Comparison of ENCODE assay signal across 11 cellular contexts in genomic region chr13:79485451-79485850, GRCh38. TPM values are rescaled to one million over a fixed set of nuclear protein-coding genes. Genes with fewer than 3 reads are reported as not detected.
DNase-seq lines count a peak whose midpoint lies in the region; ATAC-seq and TF ChIP-seq lines count a peak whose summit lies in the region.
"Had no signal": no experiment of that assay in that cellular context is flagged by ENCODE, and none has a peak within 500 bp of the region (broad histone marks: within the 10 kb centered on the region; RNA-seq: fewer than 3 reads in every experiment).

No MANE protein-coding gene starts in this region.

- intact Hi-C loops in mammary epithelial cell (cut with micrococcal nuclease) = no loop called here

- POLR2A ChIA-PET in SK-N-SH (lab: Yijun Ruan, JAX) = no interaction called here
- POLR2A ChIA-PET in HEK293 (lab: Yijun Ruan, JAX) = no interaction called here

- H3F3A ChIP-seq in SK-N-SH (replicated peaks; ENCODE audit: insufficient read depth) = peaks cover 3% of the 10 kb centered on the region

- H3K36me3 Mint-ChIP-seq in nephron (ENCODE audit: low read depth) = peaks cover 4% of the 10 kb centered on the region

- no peaks in the 10 kb centered on the region for H3K27me3 ChIP-seq in SK-N-SH (ENCODE audit: insufficient read depth)
- H3K27me3 ChIP-seq in mammary epithelial cell (ENCODE audit: insufficient read depth, low read length) = no peaks in the 10 kb centered on the region
- H3K27me3 ChIP-seq: upper lobe of right lung had no signal

- no peak overlapping the region for H3K9ac ChIP-seq in SK-N-SH
- peak overlapping the region; percentile 94 for H3K9ac ChIP-seq in mammary epithelial cell (ENCODE audit: insufficient read depth, low read length)

- no peak for TF ChIP-seq EP300 in SK-N-SH (IDR thresholded peaks at IDR 0.05; ENCODE audit: borderline replicate concordance in 1 of 2, low read depth in 1 of 2, low read length in 1 of 2)

- H3K27ac Mint-ChIP-seq in nephron = peak overlapping the region; percentile 69 to 82 (median 77)

- H3K9me2 ChIP-seq in SK-N-SH = no peaks in the 10 kb centered on the region

- no peak overlapping the region for H3K4me3 ChIP-seq in SK-N-SH (ENCODE audit: low read depth in 2 of 2, low read length in 1 of 2)
- H3K4me3 ChIP-seq in HEK293 (ENCODE audit: low read depth, low read length) = no peak overlapping the region
- H3K4me3 ChIP-seq in mammary epithelial cell (replicated peaks in 1 of 3; ENCODE audit: insufficient read depth in 1 of 3, low read depth in 2 of 3, low read length in 3 of 3) = peak overlapping the region in 1 of 3 experiments; percentile 2
- H3K4me3 ChIP-seq: upper lobe of right lung had no signal

- 94% methylated on average over 2 of the region's 2 CpGs for WGBS in SK-N-SH (ENCODE audit: low lambda C conversion rate)
- 74% methylated on average over 2 of the region's 2 CpGs for WGBS in mammary epithelial cell (ENCODE audit: low coverage, missing lambda C conversion rate)

- dilution Hi-C loops in mammary epithelial cell (cut with HindIII; ENCODE audit: low sequenced_read_pairs) = loop anchor here (5.0 kb wide), 1 partner anchor 58 kb away; no protein-coding TSS in a partner anchor

- H3K4me2 ChIP-seq in SK-N-SH (peak overlapping the region; percentile 26), mammary epithelial cell (ENCODE audit: insufficient read depth, low read depth, low read length) (peak overlapping the region; percentile 91)

- ATAC-seq in SK-N-SH treated with all-trans-retinoic acid at 6 μM for 48 hours (no peak), GM21825 (IDR thresholded peaks at IDR 0.05; ENCODE audit: unreplicated experiment) (no peak), GM19463 (IDR thresholded peaks at IDR 0.05; ENCODE audit: unreplicated experiment) (no peak)

- H3K9me3 ChIP-seq in SK-N-SH (no peaks in the 10 kb centered on the region), HEK293 (ENCODE audit: control insufficient read depth, insufficient read depth, low read depth, low read length) (no peaks in the 10 kb centered on the region), mammary epithelial cell (replicated peaks; ENCODE audit: insufficient read depth, low read length) (no peaks in the 10 kb centered on the region)
- H3K9me3 ChIP-seq: upper lobe of right lung had no signal

- H3K79me2 ChIP-seq in SK-N-SH (ENCODE audit: insufficient read depth) = peaks cover 76% of the 10 kb centered on the region
- H3K79me2 ChIP-seq in mammary epithelial cell (ENCODE audit: insufficient read depth, low read length) = peaks cover 90% of the 10 kb centered on the region

- H3K36me3 ChIP-seq in SK-N-SH (replicated peaks in 1 of 2; ENCODE audit: control insufficient read depth in 1 of 2, insufficient read depth in 2 of 2, low read length in 1 of 2) (peaks cover 3 to 11% of the 10 kb centered on the region in 2 experiments), HEK293 (ENCODE audit: control insufficient read depth in 2 of 2, insufficient read depth in 1 of 2, low read length in 2 of 2) (no peaks in the 10 kb centered on the region), mammary epithelial cell (ENCODE audit: insufficient read depth, low read length) (no peaks in the 10 kb centered on the region)
- H3K36me3 ChIP-seq: upper lobe of right lung had no signal

- H3K27me3 Mint-ChIP-seq in nephron (ENCODE audit: low read depth) = peaks cover 6% of the 10 kb centered on the region

- TF ChIP-seq CTCF in SK-N-SH (IDR thresholded peaks at IDR 0.05) (no peak), HEK293 (tag by site-specific recombination; IDR thresholded peaks at IDR 0.05) (no peak), mammary epithelial cell (conservative IDR thresholded peaks at IDR 0.05 in 1 of 2, IDR thresholded peaks at IDR 0.05 in 1 of 2; ENCODE audit: extremely low read depth in 1 of 2, insufficient read depth in 1 of 2, low read depth in 1 of 2, low read length in 2 of 2) (no peak), nephron (IDR thresholded peaks at IDR 0.05; ENCODE audit: unreplicated experiment in 3 of 3) (no peak)

- peak overlapping the region; percentile 38 to 67 for H3K27ac ChIP-seq in SK-N-SH (ENCODE audit: low read depth in 2 of 2, low read length in 1 of 2)
- H3K27ac ChIP-seq in HEK293 (ENCODE audit: extremely low read depth, low read depth, low read length) = no peak overlapping the region
- H3K27ac ChIP-seq in mammary epithelial cell (ENCODE audit: insufficient read depth, low read depth, low read length) = peak overlapping the region; percentile 100
- H3K27ac ChIP-seq: upper lobe of right lung had no signal

- no peak for DNase-seq in SK-N-SH
- DNase-seq in mammary epithelial cell = no peak
- no peak for DNase-seq in mucosa of gallbladder (ENCODE audit: low spot score)
- DNase-seq: activated CD8-positive, alpha-beta memory T cell treated with anti-CD3 and anti-CD28 coated beads, Interleukin-2, amount 50 U/mL, for 48 hours; NCI-H2171 treated with DMSO at 0.1 percent for 48 hours; upper lobe of right lung had no signal

- H3K9me3 Mint-ChIP-seq in nephron = no peaks in the 10 kb centered on the region

- CTCF ChIA-PET in SK-N-SH (lab: Yijun Ruan, JAX) (interaction anchor here (1.0 kb wide), 1 partner anchor 31 kb away, joined by 3 read pairs; no protein-coding TSS in a partner anchor), HEK293 (lab: Yijun Ruan, JAX) (interaction anchor here (0.7 to 1.1 kb wide), 2 partner anchors 56 to 71 kb away, joined by 3 read pairs; no protein-coding TSS in a partner anchor), mammary epithelial cell (lab: Charles Lee; ENCODE audit: low non-redundant PET) (interaction anchor here (1.1 kb wide), 2 partner anchors 56 to 61 kb away, joined by 7 to 21 read pairs; no protein-coding TSS in a partner anchor)

- no peak overlapping the region for H2AFZ ChIP-seq in SK-N-SH (ENCODE audit: low read depth)
- no peak overlapping the region for H2AFZ ChIP-seq in mammary epithelial cell (ENCODE audit: low read depth, low read length)

- peak overlapping the region; percentile 8 to 38 (median 27) for H3K4me3 Mint-ChIP-seq in nephron

- H4K20me1 ChIP-seq in SK-N-SH (ENCODE audit: insufficient read depth) (no peaks in the 10 kb centered on the region; the same call in 1 of the 2 replicates), mammary epithelial cell (ENCODE audit: insufficient read depth, low read length) (no peaks in the 10 kb centered on the region)

- in situ Hi-C loops in mammary epithelial cell (cut with MboI; ENCODE audit: low sequenced_read_pairs in 2 of 2) = no loop called here

- peaks cover 11 to 15% of the 10 kb centered on the region in 2 experiments; a peak in 3 of 4 replicates for H3K4me1 ChIP-seq in SK-N-SH (ENCODE audit: control insufficient read depth in 1 of 2, insufficient read depth in 2 of 2, low read depth in 1 of 2, low read length in 1 of 2)
- H3K4me1 ChIP-seq in HEK293 (ENCODE audit: control insufficient read depth, insufficient read depth, low read length) = no peaks in the 10 kb centered on the region
- peaks cover 62% of the 10 kb centered on the region for H3K4me1 ChIP-seq in mammary epithelial cell (ENCODE audit: insufficient read depth, low read length)

- TSS peak; percentile 1 for BruUV-seq in mammary epithelial cell (replicated peaks; lab: Mats Ljungman, UMichigan)

- H3K4me1 Mint-ChIP-seq in nephron = peaks cover 26% of the 10 kb centered on the region

- TF ChIP-seq RAD21 in SK-N-SH (IDR thresholded peaks at IDR 0.05; ENCODE audit: low read length) = no peak

TF ChIP-seq in SK-N-SH, 30 proteins besides CTCF, POLR2A, EP300 and RAD21 (continues in another document):
- TF ChIP-seq SMC3 (IDR thresholded peaks at IDR 0.05; ENCODE audit: low read depth, low read length) (no peak), RXRA (IDR thresholded peaks at IDR 0.05; ENCODE audit: borderline replicate concordance, low read depth) (no peak), TAF1 (IDR thresholded peaks at IDR 0.05; ENCODE audit: borderline replicate concordance, low read depth, low read length) (no peak), FOXM1 (IDR thresholded peaks at IDR 0.05; ENCODE audit: low read depth) (no peak)

TF ChIP-seq in SK-N-SH treated with all-trans-retinoic acid at 6 μM for 48 hours, 23 proteins besides CTCF, POLR2A, EP300 and RAD21 (continues in another document):
- no peak for TF ChIP-seq ARNTL (CRISPR knock-in tag; IDR thresholded peaks at IDR 0.05; ENCODE audit: borderline replicate concordance, low read depth)
- TF ChIP-seq ZNF565 (CRISPR knock-in tag; conservative IDR thresholded peaks at IDR 0.05; ENCODE audit: low read depth) = no peak
- no peak for TF ChIP-seq RARB (CRISPR knock-in tag; IDR thresholded peaks at IDR 0.05)
- TF ChIP-seq ESRRG (CRISPR knock-in tag; IDR thresholded peaks at IDR 0.05) = no peak
- TF ChIP-seq TOX (CRISPR knock-in tag; IDR thresholded peaks at IDR 0.05; ENCODE audit: borderline replicate concordance) = no peak
- TF ChIP-seq SNAI2 (CRISPR knock-in tag; IDR thresholded peaks at IDR 0.05) = no peak
- TF ChIP-seq ZC3H10 (CRISPR knock-in tag; IDR thresholded peaks at IDR 0.05) = no peak

TF ChIP-seq in HEK293, 187 proteins besides CTCF, POLR2A, EP300 and RAD21:
- TF ChIP-seq ZNF558 (tag by site-specific recombination; IDR thresholded peaks at IDR 0.05) (no peak), PRDM1 (tag by site-specific recombination; IDR thresholded peaks at IDR 0.05) (peak; percentile 49; the same call in 1 of the 2 replicates), TCF7L2 (IDR thresholded peaks at IDR 0.05; ENCODE audit: borderline replicate concordance, low read depth, low read length) (peak; percentile 44; the same call in 1 of the 2 replicates)

RNA-seq across cellular contexts. Expression of gene NDFIP2, which starts 4.5 kb away (rescaled TPM):
- 21.4 and 25.5 TPM in 2 replicates for polyA plus RNA-seq in SK-N-SH (2012; rRNA removed)
- 28.9 and 33.1 TPM in 2 replicates for polyA plus RNA-seq in SK-N-SH (2012; cell fraction: cytosol; rRNA removed)
- polyA plus RNA-seq in SK-N-SH (2012; cell fraction: nucleus; rRNA removed) = 10.2 and 18.6 TPM in 2 replicates
- total RNA-seq in mammary epithelial cell = 100 to 1,000 TPM; 120 TPM
- 55.2 TPM for polyA plus RNA-seq in mammary epithelial cell
- 103 TPM for polyA minus RNA-seq in mammary epithelial cell
- 46.7 TPM for total RNA-seq in mucosa of gallbladder
